In genomic region chr11:116723511-116723910, GRCh38 we compare ENCODE assay signal across 24 cellular contexts. TPM values are rescaled to one million over a fixed set of nuclear protein-coding genes. Genes with fewer than 3 reads are reported as not detected.
DNase-seq lines count a peak whose midpoint lies in the region; ATAC-seq, FAIRE-seq and TF ChIP-seq lines count a peak whose summit lies in the region.
"Had no signal": no experiment of that assay in that cellular context is flagged by ENCODE, and none has a peak within 500 bp of the region (broad histone marks: within the 10 kb centered on the region; RNA-seq: fewer than 3 reads in every experiment).

No MANE protein-coding gene starts in this region.

- peak overlapping the region in 3 of 5 experiments; percentile 17 to 28 (median 26) for H3K27ac Mint-ChIP-seq in brain
- no peak overlapping the region for H3K27ac Mint-ChIP-seq in CD8-positive, alpha-beta T cell
- H3K27ac Mint-ChIP-seq: CD14-positive monocyte; CD4-positive, alpha-beta T cell; GM23338; HFFc6 had no signal

- H3K9me3 Mint-ChIP-seq in brain, result no peaks in the 10 kb centered on the region
- no peaks in the 10 kb centered on the region for H3K9me3 Mint-ChIP-seq in CD8-positive, alpha-beta T cell
- H3K9me3 Mint-ChIP-seq: CD4-positive, alpha-beta T cell; GM23338; HFFc6 had no signal

- H3K27ac ChIP-seq in kidney (ENCODE audit: low read depth in 2 of 2, low read length in 2 of 2), result no peak overlapping the region
- no peak overlapping the region for H3K27ac ChIP-seq in osteoblast (ENCODE audit: low read depth, low read length)
- H3K27ac ChIP-seq in CD8-positive, alpha-beta T cell (ENCODE audit: low read depth, low read length), result no peak overlapping the region
- H3K27ac ChIP-seq: A549; BLaER1 treated with 17β-estradiol and CSF1 and Interleukin-3, amounts not matched to agents 10 nM and 100 nM had no signal

- no peaks in the 10 kb centered on the region for H3K27me3 Mint-ChIP-seq in brain
- H3K27me3 Mint-ChIP-seq in CD8-positive, alpha-beta T cell (ENCODE audit: low read depth), result peaks cover 10% of the 10 kb centered on the region

- TF ChIP-seq CTCF in brain (conservative IDR thresholded peaks at IDR 0.05) (no peak), kidney (IDR thresholded peaks at IDR 0.05; ENCODE audit: borderline replicate concordance, extremely low read depth, insufficient read depth) (no peak), osteoblast (IDR thresholded peaks at IDR 0.05; ENCODE audit: extremely low read depth, low read depth, low read length) (no peak)
- TF ChIP-seq CTCF in CD8-positive, alpha-beta T cell (IDR thresholded peaks at IDR 0.05), result no peak

- H3K9me3 ChIP-seq in kidney (ENCODE audit: control insufficient read depth in 1 of 2, low read length in 2 of 2) (no peaks in the 10 kb centered on the region), osteoblast (ENCODE audit: low read depth, low read length) (no peaks in the 10 kb centered on the region)
- H3K9me3 ChIP-seq in CD8-positive, alpha-beta T cell (ENCODE audit: low read length), result no peaks in the 10 kb centered on the region
- H3K9me3 ChIP-seq: A549; BE2C; BLaER1 treated with 17β-estradiol and CSF1 and Interleukin-3, amounts not matched to agents 10 nM and 100 nM; HAP-1 had no signal

- no peaks in the 10 kb centered on the region for H3K36me3 Mint-ChIP-seq in brain
- H3K36me3 Mint-ChIP-seq in CD8-positive, alpha-beta T cell, result no peaks in the 10 kb centered on the region
- H3K36me3 Mint-ChIP-seq: CD14-positive monocyte had no signal

- ATAC-seq in CD8-positive, alpha-beta T cell, result no peak
- ATAC-seq: A549, GM23338 had no signal

- no peaks in the 10 kb centered on the region for H3K79me2 ChIP-seq in osteoblast (ENCODE audit: insufficient read depth, low read length)

- no peaks in the 10 kb centered on the region for H4K20me1 ChIP-seq in osteoblast (ENCODE audit: insufficient read depth, low read length)
- H4K20me1 ChIP-seq: BLaER1 treated with 17β-estradiol and CSF1 and Interleukin-3, amounts not matched to agents 10 nM and 100 nM had no signal

- no peaks in the 10 kb centered on the region for H3K36me3 ChIP-seq in kidney (ENCODE audit: control insufficient read depth in 1 of 2, insufficient read depth in 2 of 2, low read length in 2 of 2)
- no peaks in the 10 kb centered on the region for H3K36me3 ChIP-seq in osteoblast (ENCODE audit: insufficient read depth, low read length)
- H3K36me3 ChIP-seq in CD8-positive, alpha-beta T cell (ENCODE audit: insufficient read depth, low read length), result no peaks in the 10 kb centered on the region
- H3K36me3 ChIP-seq: BE2C; BLaER1 treated with 17β-estradiol and CSF1 and Interleukin-3, amounts not matched to agents 10 nM and 100 nM; HAP-1 had no signal

- H3K4me3 ChIP-seq in kidney (ENCODE audit: low read length in 2 of 2) (no peak overlapping the region), osteoblast (ENCODE audit: insufficient read depth, low read length) (no peak overlapping the region)
- H3K4me3 ChIP-seq in CD8-positive, alpha-beta T cell (ENCODE audit: low read depth, low read length), result no peak overlapping the region
- H3K4me3 ChIP-seq: A549; BLaER1 treated with 17β-estradiol and CSF1 and Interleukin-3, amounts not matched to agents 10 nM and 100 nM; GM23338; HAP-1 had no signal

- H3K4me2 ChIP-seq in osteoblast (ENCODE audit: insufficient read depth, low read length), result no peak overlapping the region
- H3K4me2 ChIP-seq: A549; BLaER1 treated with 17β-estradiol and CSF1 and Interleukin-3, amounts not matched to agents 10 nM and 100 nM; GM23338 had no signal

- H3K4me1 ChIP-seq in kidney (ENCODE audit: control insufficient read depth in 1 of 2, insufficient read depth in 1 of 2, low read depth in 1 of 2, low read length in 2 of 2) (peaks cover 0 to 4% of the 10 kb centered on the region in 2 donors), osteoblast (ENCODE audit: insufficient read depth, low read length) (peaks cover 15% of the 10 kb centered on the region)
- H3K4me1 ChIP-seq in CD8-positive, alpha-beta T cell (ENCODE audit: insufficient read depth, low read length), result no peaks in the 10 kb centered on the region
- H3K4me1 ChIP-seq: A549; BE2C; BLaER1 treated with 17β-estradiol and CSF1 and Interleukin-3, amounts not matched to agents 10 nM and 100 nM; HAP-1 had no signal

- H3K27me3 ChIP-seq in osteoblast (ENCODE audit: insufficient read depth, low read length), result no peaks in the 10 kb centered on the region
- no peaks in the 10 kb centered on the region for H3K27me3 ChIP-seq in CD8-positive, alpha-beta T cell (ENCODE audit: insufficient read depth, low read length)
- H3K27me3 ChIP-seq: BE2C; BLaER1 treated with 17β-estradiol and CSF1 and Interleukin-3, amounts not matched to agents 10 nM and 100 nM had no signal

- no peak overlapping the region for H2AFZ ChIP-seq in osteoblast (ENCODE audit: low read length)
- H2AFZ ChIP-seq: GM23338 had no signal

- POLR2A ChIA-PET in CD8-positive, alpha-beta T cell (lab: Charles Lee), result no interaction called here

- no peak overlapping the region for H3K4me3 Mint-ChIP-seq in brain
- no peak overlapping the region for H3K4me3 Mint-ChIP-seq in CD8-positive, alpha-beta T cell
- H3K4me3 Mint-ChIP-seq: CD14-positive monocyte; CD4-positive, alpha-beta T cell; GM23338; HFFc6 had no signal

- no peak overlapping the region for H3K9ac ChIP-seq in kidney (ENCODE audit: low read length in 2 of 2)
- H3K9ac ChIP-seq: BLaER1 treated with 17β-estradiol and CSF1 and Interleukin-3, amounts not matched to agents 10 nM and 100 nM had no signal

- H3K4me1 Mint-ChIP-seq in brain, result peaks cover 73% of the 10 kb centered on the region
- no peaks in the 10 kb centered on the region for H3K4me1 Mint-ChIP-seq in CD8-positive, alpha-beta T cell (ENCODE audit: low read depth)
- H3K4me1 Mint-ChIP-seq: CD14-positive monocyte had no signal

- DNase-seq in kidney (peak; percentile 54), osteoblast (ENCODE audit: insufficient read length, low spot score, missing footprints) (peak; percentile 41), amniotic stem cell (lab: John Stamatoyannopoulos, UW) (no peak), NCI-H526 (lab: John Stamatoyannopoulos, UW) (no peak)
- DNase-seq in CD8-positive, alpha-beta T cell, result no peak
- DNase-seq: 8988T; ACHN; AML-193; BE2C; Calu3; CD4-positive, alpha-beta T cell; COR-L47; DMS53; DMS79 treated with DMSO at 0.1 percent for 48 hours; GF-D8; HFFc6 had no signal

- intact Hi-C loops in kidney (cut with DNase I), result no loop called here
- intact Hi-C loops in CD8-positive, alpha-beta T cell (cut with DNase I, micrococcal nuclease), result no loop called here

- CTCF ChIA-PET in CD8-positive, alpha-beta T cell (lab: Charles Lee), result interaction anchor here (1.2 kb wide), 1 partner anchor 9 kb away, joined by 4 read pairs; no protein-coding TSS in a partner anchor

- no peak for FAIRE-seq in kidney (lab: Jason Lieb, UNC)
- FAIRE-seq: A549, GM12891, GM18507 had no signal

RNA-seq across cellular contexts. Expression of gene BUD13, which starts 49.3 kb away (rescaled TPM):
- 28.7 TPM for polyA plus RNA-seq in brain (ENCODE audit: insufficient read depth, low read depth, low replicate concordance)
- total RNA-seq in kidney, result 14.1 TPM
- 11.7 TPM for polyA plus RNA-seq in kidney (ENCODE audit: insufficient read depth, low read depth, low replicate concordance)
- total RNA-seq in osteoblast, result 12.7 and 14.5 TPM in 2 replicates
- total RNA-seq in CD8-positive, alpha-beta T cell, result 10 to 100 TPM; 12.5 TPM

Comparison
In these comparisons a context has a peak if more than half of its experiments do, and no peak if none do; other contexts are left out.
1. DNase-seq: peak in kidney (single experiment) and osteoblast (single experiment); none in amniotic stem cell (single experiment), NCI-H526 (0 of 2) and CD8-positive, alpha-beta T cell (0 of 7).